Comparison of ENCODE assay signal across 8 cellular contexts in genomic region chr10:103983367-103983911, GRCh38. TPM values are rescaled to one million over a fixed set of nuclear protein-coding genes. Genes with fewer than 3 reads are reported as not detected.
A peak's percentile ranks its signal among the peaks of the same experiment; 100 is the strongest.
DNase-seq lines count a peak whose midpoint lies in the region; ATAC-seq, FAIRE-seq and TF ChIP-seq lines count a peak whose summit lies in the region.

No MANE protein-coding gene starts in this region.

- no TSS peak for BruUV-seq in K562 (replicated peaks; lab: Mats Ljungman, UMichigan)

- no peak overlapping the region for H2AFZ ChIP-seq in K562 (ENCODE audit: low read depth, low read length)

- TF ChIP-seq RAD21 in K562 (CRISPR knock-in tag; conservative IDR thresholded peaks at IDR 0.05 in 1 of 2, IDR thresholded peaks at IDR 0.05 in 1 of 2), result no peak

- H3K9me1 ChIP-seq in K562 (ENCODE audit: control insufficient read depth, insufficient read depth, low read length), result no peaks in the 10 kb centered on the region

- no peak overlapping the region for H3K9ac ChIP-seq in K562 (ENCODE audit: insufficient read depth in 1 of 2, low read depth in 2 of 2, low read length in 2 of 2)

- TF ChIP-seq POLR2A in K562 (conservative IDR thresholded peaks at IDR 0.05), result no peak

- FAIRE-seq in K562 (lab: Jason Lieb, UNC), result no peak

- H4K20me1 ChIP-seq in K562 (replicated peaks; ENCODE audit: control insufficient read depth, insufficient read depth, low read length), result 0 out of 2 replicates have a peak, but pooled peaks cover 4% of the 10 kb centered on the region

- no peak for TF ChIP-seq EP300 in K562 (IDR thresholded peaks at IDR 0.05; ENCODE audit: low read length)

- H3K4me3 ChIP-seq in K562, result no peak overlapping the region

- DNase-seq in GDM1 (lab: John Stamatoyannopoulos, UW) (peak; percentile 50), K562 (ENCODE audit: extremely low read depth in 1 of 4, low spot score in 3 of 4) (no peak), DMS153 treated with DMSO at 0.1 percent for 48 hours (lab: John Stamatoyannopoulos, UW; ENCODE audit: unreplicated experiment) (no peak), NCI-H2196 treated with DMSO at 0.1 percent for 48 hours (lab: John Stamatoyannopoulos, UW; ENCODE audit: unreplicated experiment) (no peak), COLO829 (ENCODE audit: low spot score) (no peak), DMS79 (lab: John Stamatoyannopoulos, UW) (no peak)

- H3K79me2 ChIP-seq in K562 (ENCODE audit: control insufficient read depth, insufficient read depth, low read length), result peaks cover 95% of the 10 kb centered on the region

- H3K9me3 ChIP-seq in K562 (replicated peaks; ENCODE audit: control insufficient read depth, insufficient read depth, low read depth, low read length), result no peaks in the 10 kb centered on the region

- peaks cover 0 to 5% of the 10 kb centered on the region in 2 experiments; a peak in 3 of 5 replicates for H3K4me1 ChIP-seq in K562 (replicated peaks in 1 of 2; ENCODE audit: control insufficient read depth in 2 of 2, insufficient read depth in 2 of 2, low read length in 2 of 2)

- no peaks in the 10 kb centered on the region for H3K27me3 ChIP-seq in K562 (ENCODE audit: control insufficient read depth in 2 of 2, insufficient read depth in 2 of 2, low read length in 2 of 2)

- peak; percentile 90 for ATAC-seq in GM19455 (IDR thresholded peaks at IDR 0.05; ENCODE audit: unreplicated experiment)
- peak; percentile 66 for ATAC-seq in HG03439 (IDR thresholded peaks at IDR 0.05; ENCODE audit: unreplicated experiment)
- ATAC-seq in K562, result 0 out of 3 replicates have a peak, but pooled peaks have one; percentile 23

- CTCF ChIA-PET in K562 (lab: Yijun Ruan, JAX; ENCODE audit: low intra/inter-chr PET ratio), result no interaction called here

- in situ Hi-C loops in K562 (cut with MboI), result no loop called here

- intact Hi-C loops in K562 (cut with micrococcal nuclease), result loop anchor here (5.0 kb wide), 1 partner anchor 139 kb away; the partner anchor contains the start of gene SFR1

- no peaks in the 10 kb centered on the region for H3K36me3 ChIP-seq in K562 (ENCODE audit: control insufficient read depth, insufficient read depth, low read length)

- TF ChIP-seq CTCF in K562 (IDR thresholded peaks at IDR 0.05 in 2 of 3, conservative IDR thresholded peaks at IDR 0.05 in 1 of 3; ENCODE audit: insufficient read depth in 2 of 3, low read depth in 1 of 3, low read length in 3 of 3), result no peak

- 46% methylated on average over 4 of the region's 4 CpGs for WGBS in K562 (ENCODE audit: insufficient coverage, low coverage, missing lambda C conversion rate)

- no peak overlapping the region for H3K27ac ChIP-seq in K562 (ENCODE audit: extremely low read depth, low read depth, low read length)

- H3K4me2 ChIP-seq in K562 (ENCODE audit: insufficient read depth, low read length), result no peak overlapping the region

- POLR2A ChIA-PET in K562 (lab: Yijun Ruan, JAX), result no interaction called here

TF ChIP-seq in K562, 482 proteins besides CTCF, POLR2A, EP300 and RAD21:
- no peak for TF ChIP-seq ARHGAP35 (IDR thresholded peaks at IDR 0.05; ENCODE audit: partially characterized antibody)
- no peak for TF ChIP-seq PKNOX1 (IDR thresholded peaks at IDR 0.05)
- TF ChIP-seq DACH1 (IDR thresholded peaks at IDR 0.05; ENCODE audit: partially characterized antibody), result no peak
- no peak for TF ChIP-seq MED1 (CRISPR knock-in tag; IDR thresholded peaks at IDR 0.05; ENCODE audit: borderline replicate concordance)
- TF ChIP-seq ZBTB1 (CRISPR knock-in tag; IDR thresholded peaks at IDR 0.05; ENCODE audit: borderline replicate concordance, low read depth), result no peak
- no peak for TF ChIP-seq TBP (optimal IDR thresholded peaks at IDR 0.05; ENCODE audit: low read depth, low read length)
- TF ChIP-seq MXI1 (IDR thresholded peaks at IDR 0.05; ENCODE audit: low read depth, low read length), result no peak
- TF ChIP-seq KDM5B (IDR thresholded peaks at IDR 0.05; ENCODE audit: insufficient replicate concordance, low read depth, low read length), result no peak
- TF ChIP-seq SNIP1 (IDR thresholded peaks at IDR 0.05; ENCODE audit: low read depth), result no peak
- TF ChIP-seq DNMT1 (IDR thresholded peaks at IDR 0.05), result no peak
- TF ChIP-seq ZNF12 (CRISPR knock-in tag; IDR thresholded peaks at IDR 0.05), result no peak
- no peak for TF ChIP-seq OTX1 (CRISPR knock-in tag; IDR thresholded peaks at IDR 0.05)
- no peak for TF ChIP-seq GATAD2B (IDR thresholded peaks at IDR 0.05; ENCODE audit: borderline replicate concordance)

RNA-seq across cellular contexts. Expression of gene SLK, which starts 16.5 kb away (rescaled TPM):
- 5.1 and 25.0 TPM in 2 replicates for total RNA-seq in K562 (2011; cell fraction: chromatin; rRNA removed; ENCODE audit: low replicate concordance)
- 3.5 and 4.9 TPM in 2 replicates for total RNA-seq in K562 (2011; cell fraction: nucleolus; rRNA removed)
- 8.1 and 11.5 TPM in 2 replicates for total RNA-seq in K562 (2011; cell fraction: nucleoplasm; rRNA removed)
- total RNA-seq in K562 (2014; rRNA removed) (24.0 and 39.9 TPM in 2 replicates), K562 (2014; rRNA removed; fragmentation: Illumina TruSeq; extraction: Trizol) (40.0 and 43.5 TPM in 2 replicates), K562 (2015; rRNA removed; fragmentation: Illumina TruSeq; extraction: Trizol) (37.4 and 39.0 TPM in 2 replicates), K562 (2021) (21.6 and 23.4 TPM in 2 replicates)
- polyA plus RNA-seq in K562 (2011; rRNA removed) (10.6 and 14.9 TPM in 2 replicates), K562 (2014; fragmentation: Illumina TruSeq; extraction: Trizol) (21.3 and 26.4 TPM in 2 replicates), K562 (2014; fragmentation: Nextera tagmentation; extraction: Ambion mirVana) (1 to 10 TPM; 8.2 to 9.2 TPM), K562 (2014; rRNA removed) (12.7 and 15.5 TPM in 2 replicates)
- polyA plus RNA-seq in K562 (2011; cell fraction: cytosol; rRNA removed), result 1.9 and 3.7 TPM in 2 replicates
- 5.5 and 6.3 TPM in 2 replicates for polyA plus RNA-seq in K562 (2011; cell fraction: nucleus; rRNA removed)
- polyA plus RNA-seq in K562 (2012), result 15.6 and 19.0 TPM in 2 replicates
- 32.3 and 40.0 TPM in 2 replicates for polyA minus RNA-seq in K562 (2011; rRNA and poly(A)+ RNA removed)
- polyA minus RNA-seq in K562 (2011; cell fraction: cytosol; rRNA and poly(A)+ RNA removed), result 19.4 and 19.6 TPM in 2 replicates
- 6.3 and 13.2 TPM in 2 replicates for polyA minus RNA-seq in K562 (2011; cell fraction: nucleus; rRNA and poly(A)+ RNA removed)

Comparison
In these comparisons a context has a peak if more than half of its experiments do, and no peak if none do; other contexts are left out.
1. ATAC-seq: peak in every context shown above with its lines; median percentile 90 in GM19455; 66 in HG03439; 23 in K562.